17 cellular contexts compared by ENCODE assay signal in the genomic region with DNA sequence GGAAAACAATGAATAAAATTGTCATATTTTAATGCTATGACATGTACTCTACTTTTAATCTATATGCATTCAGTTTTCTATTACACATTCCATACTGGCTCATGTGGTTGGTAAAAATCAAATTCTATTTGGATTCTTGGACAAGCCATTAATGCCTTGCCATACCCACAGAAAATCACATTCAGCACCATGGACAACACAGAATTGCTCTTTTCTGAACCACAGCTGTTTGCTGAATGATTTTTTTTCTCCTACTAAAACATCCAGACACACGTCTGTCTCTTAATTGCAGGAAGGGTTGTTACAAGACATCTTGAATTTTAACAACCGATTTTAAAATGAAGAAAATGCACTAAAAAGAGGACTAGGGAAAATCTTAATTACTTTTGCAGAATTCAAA.
DNase-seq lines count a peak whose midpoint lies in the region; ATAC-seq and TF ChIP-seq lines count a peak whose summit lies in the region.
"Had no signal": no experiment of that assay in that cellular context is flagged by ENCODE, and none has a peak within 500 bp of the region (broad histone marks: within the 10 kb centered on the region; RNA-seq: fewer than 3 reads in every experiment).

No MANE protein-coding gene starts in this region.

- no peak for TF ChIP-seq EP300 in Ishikawa (IDR thresholded peaks at IDR 0.05; ENCODE audit: borderline replicate concordance)

- in situ Hi-C loops in ACHN (cut with HindIII; ENCODE audit: low pct_ligation_motif_present, low pct_unique_long_range_greater_than_20kb, low sequenced_read_pairs) = no loop called here

- no peak overlapping the region for H2BK120ac ChIP-seq in mesendoderm (ENCODE audit: low read depth, low read length)

- no peak overlapping the region for H2BK5ac ChIP-seq in mesendoderm (ENCODE audit: low read length)

- no peak overlapping the region for H4K5ac ChIP-seq in mesendoderm (ENCODE audit: low read length)

- no peak overlapping the region for H3K56ac ChIP-seq in mesendoderm (ENCODE audit: low read length)

- no peaks in the 10 kb centered on the region for H3K79me1 ChIP-seq in mesendoderm (ENCODE audit: low read length)

- no peak for TF ChIP-seq RAD21 in Ishikawa (IDR thresholded peaks at IDR 0.05; ENCODE audit: low read depth)

- no peaks in the 10 kb centered on the region for H3K27me3 ChIP-seq in mesendoderm (ENCODE audit: insufficient read depth, low read length, poor library complexity)

- H3K4me3 ChIP-seq in mesendoderm (ENCODE audit: low read length) = no peak overlapping the region
- H3K4me3 ChIP-seq: SK-N-MC had no signal

- no CpG with 5 or more reads among the region's 2 CpGs for WGBS in mesendoderm (ENCODE audit: extremely low coverage, insufficient coverage, low lambda C conversion rate)

- no peak overlapping the region for H3K18ac ChIP-seq in mesendoderm (ENCODE audit: low read length)

- intact Hi-C loops in Right ventricle myocardium superior (cut with DNase I) = no loop called here

- no peak overlapping the region for H3K9ac ChIP-seq in mesendoderm (ENCODE audit: low read length)

- no peak overlapping the region for H3K23ac ChIP-seq in mesendoderm (ENCODE audit: low read length)

- no peak overlapping the region for H4K8ac ChIP-seq in mesendoderm (ENCODE audit: low read depth, low read length)

- ATAC-seq in Right ventricle myocardium superior (ENCODE audit: poor library complexity) = no peak
- no peak for ATAC-seq in HG02870 (IDR thresholded peaks at IDR 0.05; ENCODE audit: unreplicated experiment)

- H2BK15ac ChIP-seq in mesendoderm (replicated peaks; ENCODE audit: low read depth) = no peak overlapping the region

- H3K79me2 ChIP-seq in mesendoderm (ENCODE audit: control insufficient read depth, insufficient read depth, low read length) = no peaks in the 10 kb centered on the region

- no peak overlapping the region for H3K4me2 ChIP-seq in mesendoderm (ENCODE audit: low read length)

- no peak overlapping the region for H2AK5ac ChIP-seq in mesendoderm (ENCODE audit: low read length)

- H3K36me3 ChIP-seq in mesendoderm (ENCODE audit: control insufficient read depth, insufficient read depth, low read length) = no peaks in the 10 kb centered on the region

- DNase-seq in ACHN (peak; percentile 33), astrocyte of the hippocampus (ENCODE audit: low read depth, low spot score) (peak; percentile 36), mesendoderm (peak; percentile 10), Right ventricle myocardium superior (no peak), NCI-H345 (lab: John Stamatoyannopoulos, UW) (no peak), SW480 (ENCODE audit: low spot score) (no peak)
- DNase-seq: CD4-positive, CD25-positive, alpha-beta regulatory T cell; DMS79 treated with DMSO at 0.1 percent for 48 hours; H9; NCI-H1048; NCI-H146; NCI-H2081 treated with DMSO at 0.1 percent for 48 hours; NCI-H226; NCI-H526 treated with DMSO at 0.1 percent for 48 hours had no signal

- no peaks in the 10 kb centered on the region for H3K4me1 ChIP-seq in mesendoderm (ENCODE audit: control insufficient read depth, low read depth, low read length)

- no peak overlapping the region for H3K27ac ChIP-seq in mesendoderm (ENCODE audit: low read depth, low read length)
- H3K27ac ChIP-seq: SK-N-MC had no signal

- H3K4ac ChIP-seq in mesendoderm (ENCODE audit: low read depth, low read length) = no peak overlapping the region

TF ChIP-seq in Ishikawa, 13 proteins besides CTCF, POLR2A, EP300 and RAD21:
- TF ChIP-seq FOXM1 (IDR thresholded peaks at IDR 0.05; ENCODE audit: borderline replicate concordance, low read depth) (no peak), TEAD4 (IDR thresholded peaks at IDR 0.05) (no peak), REST (IDR thresholded peaks at IDR 0.05; ENCODE audit: low read depth) (peak; percentile 81), CREB1 (IDR thresholded peaks at IDR 0.05; ENCODE audit: low read depth) (no peak), TCF12 (IDR thresholded peaks at IDR 0.05; ENCODE audit: low read depth) (no peak), CEBPB (IDR thresholded peaks at IDR 0.05) (no peak)

Comparison
In these comparisons a context has a peak if more than half of its experiments do, and no peak if none do; other contexts are left out.
1. DNase-seq: peak in ACHN (single experiment), astrocyte of the hippocampus (single experiment) and mesendoderm (single experiment); none in Right ventricle myocardium superior (single experiment), NCI-H345 (single experiment) and SW480 (single experiment).